In the genomic region with DNA sequence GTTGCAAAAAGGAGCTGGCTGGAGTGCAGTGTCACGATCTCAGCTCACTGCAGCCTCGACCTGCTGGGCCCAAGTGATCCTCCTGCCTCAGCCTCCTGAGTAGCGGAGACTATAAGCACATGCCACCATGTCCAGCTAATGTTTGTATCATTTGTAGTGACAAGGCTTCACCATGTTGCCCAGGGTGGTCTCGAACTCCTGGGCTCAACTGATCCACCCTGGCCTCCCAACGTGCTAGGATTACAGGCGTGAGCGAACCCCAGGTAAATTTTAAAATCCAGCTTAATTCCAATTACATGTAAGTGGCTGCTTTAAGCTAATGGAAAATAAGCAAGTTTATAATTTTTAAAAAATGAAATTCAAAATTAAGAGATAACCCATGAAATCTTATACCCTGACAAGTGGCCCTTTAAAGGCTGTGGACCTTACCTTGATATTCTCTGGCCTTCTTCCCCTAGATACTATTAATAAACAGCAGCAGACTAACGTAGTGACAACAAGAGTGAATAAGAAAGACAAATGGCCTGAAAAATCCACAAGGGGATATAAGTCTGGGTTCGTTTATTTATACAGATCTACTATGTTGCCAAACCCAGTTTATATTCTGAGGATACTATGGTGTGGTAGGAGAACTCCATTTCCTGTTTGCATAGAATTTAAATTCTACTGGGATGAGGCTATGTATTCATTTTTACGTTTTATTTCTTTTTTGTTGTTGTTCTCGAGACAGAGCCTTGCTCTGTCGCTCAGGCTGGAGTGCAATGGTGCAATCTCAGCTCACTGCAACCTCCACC, we compare ENCODE assay signal across 8 cellular contexts. TPM values are rescaled to one million over a fixed set of nuclear protein-coding genes. Genes with fewer than 3 reads are reported as not detected.
DNase-seq lines count a peak whose midpoint lies in the region; ATAC-seq lines count a peak whose summit lies in the region.

No MANE protein-coding gene starts in this region.

- H3K4me3 ChIP-seq in right cardiac atrium (ENCODE audit: low read length): peak overlapping the region; percentile 89

- H3K27ac ChIP-seq in right cardiac atrium (ENCODE audit: low read length): no peak overlapping the region

- peak overlapping the region; percentile 93 for H3K27ac Mint-ChIP-seq in activated naive CD8-positive, alpha-beta T cell treated with anti-CD3 and anti-CD28 coated beads, Interleukin-2, amount 50 U/mL, for 24 hours
- H3K27ac Mint-ChIP-seq in memory B cell: peak overlapping the region; percentile 92

- DNase-seq in right cardiac atrium: no peak
- no peak for DNase-seq in Right ventricle myocardium superior
- DNase-seq in activated naive CD8-positive, alpha-beta T cell treated with anti-CD3 and anti-CD28 coated beads, Interleukin-2, amount 50 U/mL, for 24 hours: no peak
- no peak for DNase-seq in memory B cell (ENCODE audit: low spot score in 2 of 2)
- DNase-seq in kidney tubule cell (ENCODE audit: low spot score): no peak
- no peak for DNase-seq in NCI-H128 (lab: John Stamatoyannopoulos, UW; ENCODE audit: unreplicated experiment)
- DNase-seq in DMS79 (lab: John Stamatoyannopoulos, UW): no peak
- DNase-seq in NCI-H524 treated with DMSO at 0.1 percent for 48 hours (lab: John Stamatoyannopoulos, UW): no peak

- no peaks in the 10 kb centered on the region for H3K27me3 Mint-ChIP-seq in activated naive CD8-positive, alpha-beta T cell treated with anti-CD3 and anti-CD28 coated beads, Interleukin-2, amount 50 U/mL, for 24 hours
- H3K27me3 Mint-ChIP-seq in memory B cell: no peaks in the 10 kb centered on the region

- peaks cover 48% of the 10 kb centered on the region for H3K4me1 Mint-ChIP-seq in activated naive CD8-positive, alpha-beta T cell treated with anti-CD3 and anti-CD28 coated beads, Interleukin-2, amount 50 U/mL, for 24 hours
- peaks cover 19% of the 10 kb centered on the region for H3K4me1 Mint-ChIP-seq in memory B cell

- intact Hi-C loops in right cardiac atrium (cut with DNase I): no loop called here
- intact Hi-C loops in Right ventricle myocardium superior (cut with DNase I): no loop called here

- H3K27me3 ChIP-seq in right cardiac atrium (ENCODE audit: control insufficient read depth, insufficient read depth): no peaks in the 10 kb centered on the region

- H3K4me1 ChIP-seq in right cardiac atrium (ENCODE audit: control insufficient read depth, insufficient read depth, low read length): no peaks in the 10 kb centered on the region

- no peaks in the 10 kb centered on the region for H3K9me3 ChIP-seq in right cardiac atrium (ENCODE audit: control insufficient read depth, low read length)

- H3K9me3 Mint-ChIP-seq in activated naive CD8-positive, alpha-beta T cell treated with anti-CD3 and anti-CD28 coated beads, Interleukin-2, amount 50 U/mL, for 24 hours: no peaks in the 10 kb centered on the region
- H3K9me3 Mint-ChIP-seq in memory B cell: no peaks in the 10 kb centered on the region

- H3K4me3 Mint-ChIP-seq in activated naive CD8-positive, alpha-beta T cell treated with anti-CD3 and anti-CD28 coated beads, Interleukin-2, amount 50 U/mL, for 24 hours: peak overlapping the region; percentile 93
- H3K4me3 Mint-ChIP-seq in memory B cell: peak overlapping the region; percentile 19

- H3K36me3 Mint-ChIP-seq in activated naive CD8-positive, alpha-beta T cell treated with anti-CD3 and anti-CD28 coated beads, Interleukin-2, amount 50 U/mL, for 24 hours (ENCODE audit: low read depth): peaks cover under 1% of the 10 kb centered on the region
- no peaks in the 10 kb centered on the region for H3K36me3 Mint-ChIP-seq in memory B cell

- WGBS in right cardiac atrium: 83% methylated on average over 12 of the region's 12 CpGs

- ATAC-seq in right cardiac atrium (no peak), Right ventricle myocardium superior (ENCODE audit: poor library complexity) (no peak), memory B cell (ENCODE audit: low read depth) (no peak)
- no peak for ATAC-seq in activated naive CD8-positive, alpha-beta T cell treated with anti-CD3 and anti-CD28 coated beads, Interleukin-2, amount 50 U/mL, for 24 hours

RNA-seq across cellular contexts. Expression of gene SLC2A3, which starts 25.6 kb away (rescaled TPM):
- total RNA-seq in right cardiac atrium: 10 to 100 TPM; 18.5 to 29.9 (median 25.1) TPM
- polyA plus RNA-seq in right cardiac atrium: 13.6 TPM
- 8.8 TPM for total RNA-seq in Right ventricle myocardium superior
